1 cellular context compared by ENCODE assay signal in genomic region chr1:212286437-212287131, GRCh38.
TF ChIP-seq lines count a peak whose summit lies in the region.

No MANE protein-coding gene starts in this region.

TF ChIP-seq in GM23338, 12 proteins besides CTCF, POLR2A, EP300 and RAD21 (continued from another document):
- no peak for TF ChIP-seq ZNF462 (CRISPR knock-in tag; IDR thresholded peaks at IDR 0.05)
- TF ChIP-seq ZNF331 (CRISPR knock-in tag; IDR thresholded peaks at IDR 0.05; ENCODE audit: low read depth), result no peak
- no peak for TF ChIP-seq ZNF114 (CRISPR knock-in tag; IDR thresholded peaks at IDR 0.05)
